10 cellular contexts compared by ENCODE assay signal in genomic region chr11:72753341-72754148, GRCh38. TPM values are rescaled to one million over a fixed set of nuclear protein-coding genes. Genes with fewer than 3 reads are reported as not detected.
A peak's percentile ranks its signal among the peaks of the same experiment; 100 is the strongest.
DNase-seq lines count a peak whose midpoint lies in the region; ATAC-seq and TF ChIP-seq lines count a peak whose summit lies in the region.
"Had no signal": no experiment of that assay in that cellular context is flagged by ENCODE, and none has a peak within 500 bp of the region (broad histone marks: within the 10 kb centered on the region; RNA-seq: fewer than 3 reads in every experiment).

No MANE protein-coding gene starts in this region.

- H4K20me1 ChIP-seq in IMR-90 (ENCODE audit: insufficient read depth, low read length): peaks cover 5% of the 10 kb centered on the region; the same call in 1 of the 2 replicates

- peak overlapping the region; percentile 15 for H2AK5ac ChIP-seq in IMR-90 (ENCODE audit: low read depth, low read length)

- H2BK5ac ChIP-seq in IMR-90 (ENCODE audit: low read depth, low read length, poor library complexity, severe bottlenecking): no peak overlapping the region

- BruUV-seq in IMR-90 (replicated peaks; lab: Mats Ljungman, UMichigan): no TSS peak

- H3K4me3 ChIP-seq in CD8-positive, alpha-beta memory T cell (ENCODE audit: low read length): peak overlapping the region; percentile 93
- no peak overlapping the region for H3K4me3 ChIP-seq in IMR-90 (ENCODE audit: insufficient read depth, low read depth, low read length)

- no peaks in the 10 kb centered on the region for H3K36me3 ChIP-seq in CD8-positive, alpha-beta memory T cell (ENCODE audit: insufficient read depth, low read length)
- H3K36me3 ChIP-seq in IMR-90 (ENCODE audit: control insufficient read depth, insufficient read depth, low read length): 0 out of 2 replicates have a peak, but pooled peaks cover under 1% of the 10 kb centered on the region

- H3K18ac ChIP-seq in IMR-90 (ENCODE audit: low read depth, low read length): no peak overlapping the region

- H2BK120ac ChIP-seq in IMR-90 (ENCODE audit: low read depth, low read length): no peak overlapping the region

- no peak overlapping the region for H2AK9ac ChIP-seq in IMR-90 (replicated peaks; ENCODE audit: low read depth, low read length, poor library complexity)

- H3K9me3 Mint-ChIP-seq in CD8-positive, alpha-beta memory T cell: no peaks in the 10 kb centered on the region
- no peaks in the 10 kb centered on the region for H3K9me3 Mint-ChIP-seq in central memory CD8-positive, alpha-beta T cell
- no peaks in the 10 kb centered on the region for H3K9me3 Mint-ChIP-seq in natural killer cell treated with Interleukin-12 subunit alpha and Interleukin-12 subunit beta and Interleukin-15 and Interleukin-18, amount 100 ng/mL, for 72 hours

- WGBS in IMR-90 (ENCODE audit: extremely low coverage in 2 of 2, insufficient read length in 1 of 2), 2 experiments: no CpG with 5 or more reads among the region's 9 CpGs

- POLR2A ChIA-PET in CD8-positive, alpha-beta memory T cell (lab: Charles Lee): no interaction called here
- POLR2A ChIA-PET in IMR-90 (lab: Charles Lee; ENCODE audit: unreplicated experiment): no interaction called here

- H2BK15ac ChIP-seq in IMR-90 (ENCODE audit: low read depth, low read length): peak overlapping the region; percentile 97; the same call in 1 of the 3 replicates

- no peaks in the 10 kb centered on the region for H3K9me3 ChIP-seq in CD8-positive, alpha-beta memory T cell (ENCODE audit: low read length)
- no peaks in the 10 kb centered on the region for H3K9me3 ChIP-seq in IMR-90 (ENCODE audit: control insufficient read depth, insufficient read depth, low read length)

- H3K27me3 ChIP-seq in CD8-positive, alpha-beta memory T cell (ENCODE audit: insufficient read depth, low read length, poor library complexity, severe bottlenecking): no peaks in the 10 kb centered on the region
- H3K27me3 ChIP-seq in IMR-90 (ENCODE audit: control insufficient read depth, insufficient read depth, low read length): no peaks in the 10 kb centered on the region

- peaks cover 38% of the 10 kb centered on the region for H3K4me1 ChIP-seq in CD8-positive, alpha-beta memory T cell (ENCODE audit: insufficient read depth, low read length)
- H3K4me1 ChIP-seq in IMR-90 (ENCODE audit: control insufficient read depth, insufficient read depth, low read length): peaks cover 14% of the 10 kb centered on the region

- H3K14ac ChIP-seq in IMR-90 (replicated peaks; ENCODE audit: low read depth, low read length): 0 out of 2 replicates have a peak overlapping the region, but pooled peaks have one; percentile 84

- CTCF ChIA-PET in CD8-positive, alpha-beta memory T cell (lab: Charles Lee): interaction anchor here (1.6 kb wide), 1 partner anchor 28 kb away, joined by 3 read pairs; no protein-coding TSS in a partner anchor
- CTCF ChIA-PET in IMR-90 (lab: Yijun Ruan, JAX): no interaction called here

- H2AFZ ChIP-seq in IMR-90 (replicated peaks; ENCODE audit: low read length, poor library complexity): peak overlapping the region; percentile 34

- H4K8ac ChIP-seq in IMR-90 (ENCODE audit: low read depth in 2 of 2, low read length in 2 of 2): peak overlapping the region in 1 of 2 experiments; percentile 77; a peak in 1 of 4 replicates

- H4K91ac ChIP-seq in IMR-90 (ENCODE audit: insufficient read depth, low read depth, low read length): no peak overlapping the region

- dilution Hi-C loops in IMR-90 (cut with HindIII; ENCODE audit: low sequenced_read_pairs, unreplicated experiment): no loop called here

- no peak overlapping the region; the same call in 1 of the 2 replicates for H3K4ac ChIP-seq in IMR-90 (ENCODE audit: low read depth, low read length)

- no peak for TF ChIP-seq POLR2A in IMR-90 (IDR thresholded peaks at IDR 0.05; ENCODE audit: low read depth, low read length)

- H3K27ac Mint-ChIP-seq in CD8-positive, alpha-beta memory T cell: peak overlapping the region in 7 of 8 donors; percentile 1 to 99 (median 92)
- peak overlapping the region; percentile 94 for H3K27ac Mint-ChIP-seq in central memory CD8-positive, alpha-beta T cell (ENCODE audit: low read depth)
- peak overlapping the region; percentile 94 to 99 for H3K27ac Mint-ChIP-seq in natural killer cell treated with Interleukin-12 subunit alpha and Interleukin-12 subunit beta and Interleukin-15 and Interleukin-18, amount 100 ng/mL, for 72 hours

- H3K4me3 Mint-ChIP-seq in CD8-positive, alpha-beta memory T cell: peak overlapping the region; percentile 85 to 98 (median 95)
- H3K4me3 Mint-ChIP-seq in central memory CD8-positive, alpha-beta T cell: peak overlapping the region; percentile 93
- peak overlapping the region; percentile 97 for H3K4me3 Mint-ChIP-seq in natural killer cell treated with Interleukin-12 subunit alpha and Interleukin-12 subunit beta and Interleukin-15 and Interleukin-18, amount 100 ng/mL, for 72 hours

- no peak for ATAC-seq in IMR-90 (ENCODE audit: low read depth)
- ATAC-seq in central memory CD8-positive, alpha-beta T cell (replicated peaks; ENCODE audit: extremely low read depth, poor library complexity, severe bottlenecking): no peak
- no peak for ATAC-seq in natural killer cell treated with Interleukin-12 subunit alpha and Interleukin-12 subunit beta and Interleukin-15 and Interleukin-18, amount 100 ng/mL, for 72 hours

- no peak overlapping the region for H3K4me2 ChIP-seq in IMR-90 (ENCODE audit: low read depth, low read length)

- H2BK20ac ChIP-seq in IMR-90 (ENCODE audit: low read depth, low read length): no peak overlapping the region

- DNase-seq in CD8-positive, alpha-beta memory T cell: peak in 1 of 5 donors; percentile 42
- DNase-seq in IMR-90: no peak
- no peak for DNase-seq in central memory CD8-positive, alpha-beta T cell (ENCODE audit: low spot score in 2 of 2)
- no peak for DNase-seq in natural killer cell treated with Interleukin-12 subunit alpha and Interleukin-12 subunit beta and Interleukin-15 and Interleukin-18, amount 100 ng/mL, for 72 hours (ENCODE audit: low spot score)
- DNase-seq in NCI-H2227 treated with DMSO at 0.1 percent for 48 hours (lab: John Stamatoyannopoulos, UW): no peak
- DNase-seq in glomerular visceral epithelial cell (ENCODE audit: extremely low spot score): no peak
- no peak for DNase-seq in NCI-H1436 treated with DMSO at 0.1 percent for 48 hours (lab: John Stamatoyannopoulos, UW)
- DNase-seq in activated gamma-delta T cell (lab: John Stamatoyannopoulos, UW): no peak
- DNase-seq: activated CD4-positive, alpha-beta T cell treated with anti-CD3 and anti-CD28 coated beads for 36 hours; effector CD8-positive, alpha-beta T cell had no signal

- H3K79me1 ChIP-seq in IMR-90 (ENCODE audit: low read depth in 1 of 2, low read length in 2 of 2): peaks cover 21 to 47% of the 10 kb centered on the region in 2 experiments

- peaks cover 0 to 25% (median 7%) of the 10 kb centered on the region in 3 donors for H3K36me3 Mint-ChIP-seq in CD8-positive, alpha-beta memory T cell
- peaks cover 6% of the 10 kb centered on the region for H3K36me3 Mint-ChIP-seq in central memory CD8-positive, alpha-beta T cell (ENCODE audit: insufficient read depth)
- H3K36me3 Mint-ChIP-seq in natural killer cell treated with Interleukin-12 subunit alpha and Interleukin-12 subunit beta and Interleukin-15 and Interleukin-18, amount 100 ng/mL, for 72 hours: no peaks in the 10 kb centered on the region

- no peaks in the 10 kb centered on the region for H3K27me3 Mint-ChIP-seq in CD8-positive, alpha-beta memory T cell
- H3K27me3 Mint-ChIP-seq in central memory CD8-positive, alpha-beta T cell: no peaks in the 10 kb centered on the region
- H3K27me3 Mint-ChIP-seq in natural killer cell treated with Interleukin-12 subunit alpha and Interleukin-12 subunit beta and Interleukin-15 and Interleukin-18, amount 100 ng/mL, for 72 hours: no peaks in the 10 kb centered on the region
- H3K27me3 Mint-ChIP-seq: activated CD4-positive, alpha-beta T cell treated with anti-CD3 and anti-CD28 coated beads for 36 hours had no signal

- in situ Hi-C loops in IMR-90 (cut with MboI; ENCODE audit: low sequenced_read_pairs): no loop called here

- TF ChIP-seq RAD21 in IMR-90 (IDR thresholded peaks at IDR 0.05; ENCODE audit: low read length): no peak

- H3K23ac ChIP-seq in IMR-90 (ENCODE audit: low read depth, low read length): peak overlapping the region; percentile 92; the same call in 1 of the 2 replicates

- no peak overlapping the region for H3K27ac ChIP-seq in CD8-positive, alpha-beta memory T cell (ENCODE audit: low read depth, low read length)
- no peak overlapping the region for H3K27ac ChIP-seq in IMR-90 (ENCODE audit: insufficient read depth, low read length)

- no peak overlapping the region for H3K56ac ChIP-seq in IMR-90 (ENCODE audit: extremely low read depth, insufficient read depth, low read length)

- no peak overlapping the region for H4K5ac ChIP-seq in IMR-90 (ENCODE audit: low read depth, low read length)

- H3K9me1 ChIP-seq in IMR-90 (ENCODE audit: insufficient read depth, low read length): peaks cover 17% of the 10 kb centered on the region

- H3K4me1 Mint-ChIP-seq in CD8-positive, alpha-beta memory T cell: peaks cover 36 to 44% (median 39%) of the 10 kb centered on the region in 3 donors
- H3K4me1 Mint-ChIP-seq in central memory CD8-positive, alpha-beta T cell: peaks cover 56% of the 10 kb centered on the region
- H3K4me1 Mint-ChIP-seq in natural killer cell treated with Interleukin-12 subunit alpha and Interleukin-12 subunit beta and Interleukin-15 and Interleukin-18, amount 100 ng/mL, for 72 hours (ENCODE audit: low read depth in 2 of 2): peaks cover 43% of the 10 kb centered on the region in 2 donors

- 0 out of 2 replicates have a peak, but pooled peaks have one; percentile 6 for TF ChIP-seq CTCF in IMR-90 (conservative IDR thresholded peaks at IDR 0.05; ENCODE audit: low read depth, low read length)

- H3K9ac ChIP-seq in IMR-90 (ENCODE audit: low read depth, low read length): no peak overlapping the region

- intact Hi-C loops in IMR-90 (cut with micrococcal nuclease): loop anchor here (5.0 kb wide), 1 partner anchor 59 kb away; the partner anchor contains the start of gene ATG16L2

RNA-seq across cellular contexts. Expression of gene ARAP1, which starts 1.3 kb away (rescaled TPM):
- 10 to 100 TPM; 61.2 to 64.0 TPM for total RNA-seq in CD8-positive, alpha-beta memory T cell
- polyA plus RNA-seq in CD8-positive, alpha-beta memory T cell: 39.8 TPM
- total RNA-seq in IMR-90 (2012; rRNA removed): 37.6 and 38.0 TPM in 2 replicates
- 59.4 and 63.1 TPM in 2 replicates for polyA plus RNA-seq in IMR-90 (2012; rRNA removed)
- 42.2 and 63.5 TPM in 2 replicates for polyA plus RNA-seq in IMR-90 (2012; cell fraction: cytosol; rRNA removed)
- polyA plus RNA-seq in IMR-90 (2012; cell fraction: nucleus; rRNA removed; ENCODE audit: low replicate concordance): 119 and 357 TPM in 2 replicates
- total RNA-seq in natural killer cell treated with Interleukin-12 subunit alpha and Interleukin-12 subunit beta and Interleukin-15 and Interleukin-18, amount 100 ng/mL, for 72 hours: 100 to 1,000 TPM; 206 to 220 TPM

RNA-seq across cellular contexts. Expression of gene STARD10, which starts 40.3 kb away (rescaled TPM):
- total RNA-seq in CD8-positive, alpha-beta memory T cell: 10 to 100 TPM; 13.8 to 15.9 TPM
- 21.8 TPM for polyA plus RNA-seq in CD8-positive, alpha-beta memory T cell
- 22.2 and 23.8 TPM in 2 replicates for total RNA-seq in IMR-90 (2012; rRNA removed)
- 32.9 and 37.4 TPM in 2 replicates for polyA plus RNA-seq in IMR-90 (2012; rRNA removed)
- polyA plus RNA-seq in IMR-90 (2012; cell fraction: cytosol; rRNA removed): 51.8 and 54.8 TPM in 2 replicates
- 18.7 and 29.9 TPM in 2 replicates for polyA plus RNA-seq in IMR-90 (2012; cell fraction: nucleus; rRNA removed; ENCODE audit: low replicate concordance)
- total RNA-seq in natural killer cell treated with Interleukin-12 subunit alpha and Interleukin-12 subunit beta and Interleukin-15 and Interleukin-18, amount 100 ng/mL, for 72 hours: 10 to 100 TPM in 1 of 2 donors, 1 to 10 TPM in 1; 9.5 to 17.8 TPM
